In the genomic region with DNA sequence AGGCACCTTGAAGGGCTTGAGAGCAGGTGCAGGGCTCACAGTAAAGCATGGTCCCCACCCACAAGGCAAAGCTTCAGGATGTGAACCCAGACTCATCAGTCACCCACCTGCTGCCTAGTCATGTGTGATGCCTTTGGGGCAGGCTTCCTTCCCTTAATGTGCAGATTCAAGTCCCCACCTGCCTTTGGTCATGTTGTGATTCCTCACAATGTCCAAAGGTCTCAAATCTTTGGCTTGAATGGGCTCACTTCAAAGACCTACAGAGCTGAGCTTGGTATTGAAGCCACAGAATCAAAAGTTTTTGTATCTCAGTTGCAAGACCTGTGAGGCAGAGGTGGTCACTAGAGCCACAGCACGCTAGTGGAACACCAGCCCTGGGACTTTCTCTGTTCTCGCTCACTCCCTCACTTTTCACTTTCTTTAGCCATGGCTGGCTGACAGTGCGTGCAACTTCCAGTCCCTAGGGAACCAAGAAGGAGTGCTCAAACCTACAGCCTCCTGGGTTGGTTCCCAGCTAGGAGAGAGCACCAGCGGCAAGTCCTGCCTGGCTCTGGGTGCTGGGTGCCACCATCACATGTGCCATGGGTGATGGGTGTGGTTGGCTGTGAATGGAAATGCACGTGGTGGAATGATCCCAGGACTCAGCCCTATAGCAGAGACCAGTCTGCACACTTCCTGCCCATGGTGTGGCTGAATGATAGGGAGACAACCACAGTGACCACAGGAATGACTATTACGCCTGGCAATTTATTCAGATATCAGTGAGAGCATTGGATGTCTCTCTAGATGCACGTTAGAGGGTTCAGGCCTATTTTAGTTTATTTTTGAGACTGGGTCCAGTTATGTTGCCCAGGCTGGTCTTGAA, we compare ENCODE assay signal across 11 cellular contexts. TPM values are rescaled to one million over a fixed set of nuclear protein-coding genes. Genes with fewer than 3 reads are reported as not detected.
A peak's percentile ranks its signal among the peaks of the same experiment; 100 is the strongest.
DNase-seq lines count a peak whose midpoint lies in the region; ATAC-seq and TF ChIP-seq lines count a peak whose summit lies in the region.
"Had no signal": no experiment of that assay in that cellular context is flagged by ENCODE, and none has a peak within 500 bp of the region (broad histone marks: within the 10 kb centered on the region; RNA-seq: fewer than 3 reads in every experiment).

No MANE protein-coding gene starts in this region.

- peak; percentile 96 for DNase-seq in GM12865 (ENCODE audit: low read depth)
- DNase-seq in epithelial cell of esophagus (ENCODE audit: low read depth) = peak; percentile 40
- no peak for DNase-seq in DMS53 treated with DMSO at 0.1 percent for 48 hours (lab: John Stamatoyannopoulos, UW; ENCODE audit: unreplicated experiment)
- no peak for DNase-seq in omental fat pad (ENCODE audit: low spot score)
- DNase-seq in iPS-NIHi11 (ENCODE audit: low spot score) = no peak
- no peak for DNase-seq in lower lobe of right lung
- DNase-seq: activated CD4-positive, alpha-beta T cell treated with anti-CD3 and anti-CD28 coated beads, Interleukin-2, amount 10 ng/mL, durations not matched to agents 7 days and 5 days; midbrain; NCI-H2029 treated with DMSO at 0.1 percent for 48 hours had no signal

- no peaks in the 10 kb centered on the region for H3K4me1 ChIP-seq in lower lobe of right lung

- no peak for TF ChIP-seq CTCF in GM12865 (IDR thresholded peaks at IDR 0.05; ENCODE audit: insufficient read depth, low read depth, low read length, missing control alignments)
- no peak for TF ChIP-seq CTCF in epithelial cell of esophagus (IDR thresholded peaks at IDR 0.05; ENCODE audit: insufficient read depth, low read depth, low read length, missing control alignments)
- TF ChIP-seq CTCF in omental fat pad (IDR thresholded peaks at IDR 0.05) = no peak
- TF ChIP-seq CTCF in lower lobe of right lung (IDR thresholded peaks at IDR 0.05) = no peak

- ATAC-seq in GM21447 (IDR thresholded peaks at IDR 0.05; ENCODE audit: unreplicated experiment) (peak; percentile 62), HG03439 (IDR thresholded peaks at IDR 0.05; ENCODE audit: unreplicated experiment) (peak; percentile 33), omental fat pad (ENCODE audit: low FRiP score) (no peak), lower lobe of right lung (no peak)

- H3K27ac ChIP-seq in lower lobe of right lung = no peak overlapping the region

- H3K4me3 ChIP-seq in GM12865 (ENCODE audit: low read depth, low read length) (peak overlapping the region; percentile 2; the same call in 1 of the 2 replicates), epithelial cell of esophagus (ENCODE audit: low read length) (no peak overlapping the region), lower lobe of right lung (no peak overlapping the region)

- no peaks in the 10 kb centered on the region for H3K27me3 ChIP-seq in lower lobe of right lung (ENCODE audit: low read depth)

- no peaks in the 10 kb centered on the region for H3K36me3 ChIP-seq in lower lobe of right lung

- H3K9me3 ChIP-seq in lower lobe of right lung = no peaks in the 10 kb centered on the region

- intact Hi-C loops in lower lobe of right lung (cut with DNase I) = no loop called here

RNA-seq across cellular contexts. Expression of gene CLIC6, which starts 26.4 kb away (rescaled TPM):
- total RNA-seq in omental fat pad (1 to 10 TPM in 2 of 4 donors, under 1 TPM in 2; 0.37 to 6.2 (median 1.6) TPM), lower lobe of right lung (23.5 TPM)
- total RNA-seq: activated CD4-positive, alpha-beta T cell treated with anti-CD3 and anti-CD28 coated beads, Interleukin-2, amount 10 ng/mL, durations not matched to agents 7 days and 5 days had no signal

RNA-seq across cellular contexts. Expression of gene RCAN1, which starts 27.5 kb away (rescaled TPM):
- 10 to 100 TPM; 62.6 to 73.5 (median 68.7) TPM for total RNA-seq in omental fat pad
- total RNA-seq in lower lobe of right lung = 22.9 TPM

Comparison
In these comparisons a context has a peak if more than half of its experiments do, and no peak if none do; other contexts are left out.
1. DNase-seq: peak in GM12865 (single experiment) and epithelial cell of esophagus (single experiment); none in DMS53 treated with DMSO at 0.1 percent for 48 hours (single experiment), omental fat pad (single experiment), iPS-NIHi11 (single experiment) and lower lobe of right lung (single experiment).
2. ATAC-seq: peak in GM21447 (single experiment) and HG03439 (single experiment); none in omental fat pad (single experiment) and lower lobe of right lung (0 of 2).